In the genomic region with DNA sequence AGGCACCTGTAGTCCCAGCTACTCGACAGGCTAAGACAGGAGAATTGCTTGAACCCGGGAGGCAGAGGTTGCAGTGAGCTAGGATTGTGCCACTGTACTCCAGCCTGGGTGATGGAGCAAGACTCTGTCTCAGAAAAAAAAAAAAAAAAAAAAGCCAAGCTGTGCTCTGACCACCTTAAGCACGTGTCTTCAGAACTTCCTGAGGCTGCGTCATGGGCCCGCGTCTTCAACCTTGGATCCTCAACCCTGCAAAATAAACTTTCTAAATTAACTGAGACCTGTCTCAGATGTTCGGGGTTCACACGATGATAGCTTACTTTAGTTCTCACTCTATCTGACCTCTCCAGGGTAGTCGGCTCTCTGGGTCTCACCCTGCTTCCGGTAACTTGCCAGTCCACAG, we compare ENCODE assay signal across 15 cellular contexts.
DNase-seq lines count a peak whose midpoint lies in the region; ATAC-seq lines count a peak whose summit lies in the region.
"Had no signal": no experiment of that assay in that cellular context is flagged by ENCODE, and none has a peak within 500 bp of the region (broad histone marks: within the 10 kb centered on the region; RNA-seq: fewer than 3 reads in every experiment).

No MANE protein-coding gene starts in this region.

- peaks cover 19% of the 10 kb centered on the region for H3K9me3 Mint-ChIP-seq in T-helper 1 cell treated with Interleukin-12 subunit alpha and Interleukin-12 subunit beta and Interleukin-4 antibody, amounts not matched to agents 30 μg/mL and 1 μg/mL, for 36 hours
- peaks cover 3% of the 10 kb centered on the region for H3K9me3 Mint-ChIP-seq in memory B cell
- H3K9me3 Mint-ChIP-seq: HFFc6 had no signal

- peak; percentile 30 for ATAC-seq in memory B cell (ENCODE audit: low read depth)
- ATAC-seq in sciatic nerve: no peak
- ATAC-seq in HG03196 (IDR thresholded peaks at IDR 0.05; ENCODE audit: unreplicated experiment): no peak
- ATAC-seq: foreskin keratinocyte, HepG2, Right ventricle myocardium inferior had no signal

- H3K27me3 ChIP-seq in BLaER1 treated with 17β-estradiol and CSF1 and Interleukin-3, amounts not matched to agents 10 nM and 100 nM: peaks cover 0 to 7% (median 0%) of the 10 kb centered on the region in 11 experiments; a peak in 1 of 22 replicates
- H3K27me3 ChIP-seq: foreskin keratinocyte, right lobe of liver had no signal

- peaks cover 0 to 12% (median 2%) of the 10 kb centered on the region in 11 experiments; a peak in 15 of 22 replicates for H3K9me3 ChIP-seq in BLaER1 treated with 17β-estradiol and CSF1 and Interleukin-3, amounts not matched to agents 10 nM and 100 nM (replicated peaks in 1 of 11)
- H3K9me3 ChIP-seq: right lobe of liver had no signal

- intact Hi-C loops in sciatic nerve (cut with DNase I): no loop called here

- peak; percentile 14 for DNase-seq in activated T-helper 1 cell treated with Interleukin-2 at 50 U/mL for 16 hours (ENCODE audit: low read depth)
- no peak for DNase-seq in memory B cell (ENCODE audit: low spot score in 2 of 2)
- no peak for DNase-seq in sciatic nerve (ENCODE audit: low spot score)
- no peak for DNase-seq in AG08396 (ENCODE audit: low spot score)
- no peak for DNase-seq in AG20443 (ENCODE audit: low spot score)
- DNase-seq: foreskin keratinocyte, HFFc6, NCI-H1417, NCI-H69, right lobe of liver had no signal

- H3K36me3 Mint-ChIP-seq in T-helper 1 cell treated with Interleukin-12 subunit alpha and Interleukin-12 subunit beta and Interleukin-4 antibody, amounts not matched to agents 30 μg/mL and 1 μg/mL, for 36 hours (ENCODE audit: low read depth): peaks cover 19% of the 10 kb centered on the region
- no peaks in the 10 kb centered on the region for H3K36me3 Mint-ChIP-seq in memory B cell

- peak overlapping the region in 2 of 11 experiments; percentile 47 to 50; a peak in 5 of 22 replicates for H3K9ac ChIP-seq in BLaER1 treated with 17β-estradiol and CSF1 and Interleukin-3, amounts not matched to agents 10 nM and 100 nM

- peak overlapping the region; percentile 94 for H3K27ac Mint-ChIP-seq in T-helper 1 cell treated with Interleukin-12 subunit alpha and Interleukin-12 subunit beta and Interleukin-4 antibody, amounts not matched to agents 30 μg/mL and 1 μg/mL, for 36 hours
- H3K27ac Mint-ChIP-seq in memory B cell: peak overlapping the region; percentile 6
- H3K27ac Mint-ChIP-seq: HFFc6 had no signal

- H3K4me3 ChIP-seq in BLaER1 treated with 17β-estradiol and CSF1 and Interleukin-3, amounts not matched to agents 10 nM and 100 nM: no peak overlapping the region
- H3K4me3 ChIP-seq: right lobe of liver had no signal

- peaks cover 45 to 72% (median 59%) of the 10 kb centered on the region in 10 experiments for H3K4me1 ChIP-seq in BLaER1 treated with 17β-estradiol and CSF1 and Interleukin-3, amounts not matched to agents 10 nM and 100 nM
- H3K4me1 ChIP-seq: foreskin keratinocyte had no signal

- H3K27ac ChIP-seq in BLaER1 treated with 17β-estradiol and CSF1 and Interleukin-3, amounts not matched to agents 10 nM and 100 nM: peak overlapping the region in 8 of 11 experiments; percentile 0 to 85 (median 76); a peak in 13 of 22 replicates
- H3K27ac ChIP-seq: foreskin keratinocyte, right lobe of liver had no signal

- H3K27me3 Mint-ChIP-seq in T-helper 1 cell treated with Interleukin-12 subunit alpha and Interleukin-12 subunit beta and Interleukin-4 antibody, amounts not matched to agents 30 μg/mL and 1 μg/mL, for 36 hours (ENCODE audit: low read depth): no peaks in the 10 kb centered on the region
- no peaks in the 10 kb centered on the region for H3K27me3 Mint-ChIP-seq in memory B cell

- H3K4me3 Mint-ChIP-seq in T-helper 1 cell treated with Interleukin-12 subunit alpha and Interleukin-12 subunit beta and Interleukin-4 antibody, amounts not matched to agents 30 μg/mL and 1 μg/mL, for 36 hours: peak overlapping the region; percentile 29
- peak overlapping the region; percentile 9 for H3K4me3 Mint-ChIP-seq in memory B cell
- H3K4me3 Mint-ChIP-seq: HFFc6 had no signal

- H4K20me1 ChIP-seq in BLaER1 treated with 17β-estradiol and CSF1 and Interleukin-3, amounts not matched to agents 10 nM and 100 nM: no peaks in the 10 kb centered on the region

- peak overlapping the region; percentile 39 to 91 (median 85); a peak in 20 of 22 replicates for H3K4me2 ChIP-seq in BLaER1 treated with 17β-estradiol and CSF1 and Interleukin-3, amounts not matched to agents 10 nM and 100 nM

- peaks cover 49% of the 10 kb centered on the region for H3K4me1 Mint-ChIP-seq in T-helper 1 cell treated with Interleukin-12 subunit alpha and Interleukin-12 subunit beta and Interleukin-4 antibody, amounts not matched to agents 30 μg/mL and 1 μg/mL, for 36 hours (ENCODE audit: low read depth)
- peaks cover 36% of the 10 kb centered on the region for H3K4me1 Mint-ChIP-seq in memory B cell

- H3K36me3 ChIP-seq in BLaER1 treated with 17β-estradiol and CSF1 and Interleukin-3, amounts not matched to agents 10 nM and 100 nM: no peaks in the 10 kb centered on the region
- H3K36me3 ChIP-seq: right lobe of liver had no signal
